1 cellular context compared by ENCODE assay signal in the genomic region with DNA sequence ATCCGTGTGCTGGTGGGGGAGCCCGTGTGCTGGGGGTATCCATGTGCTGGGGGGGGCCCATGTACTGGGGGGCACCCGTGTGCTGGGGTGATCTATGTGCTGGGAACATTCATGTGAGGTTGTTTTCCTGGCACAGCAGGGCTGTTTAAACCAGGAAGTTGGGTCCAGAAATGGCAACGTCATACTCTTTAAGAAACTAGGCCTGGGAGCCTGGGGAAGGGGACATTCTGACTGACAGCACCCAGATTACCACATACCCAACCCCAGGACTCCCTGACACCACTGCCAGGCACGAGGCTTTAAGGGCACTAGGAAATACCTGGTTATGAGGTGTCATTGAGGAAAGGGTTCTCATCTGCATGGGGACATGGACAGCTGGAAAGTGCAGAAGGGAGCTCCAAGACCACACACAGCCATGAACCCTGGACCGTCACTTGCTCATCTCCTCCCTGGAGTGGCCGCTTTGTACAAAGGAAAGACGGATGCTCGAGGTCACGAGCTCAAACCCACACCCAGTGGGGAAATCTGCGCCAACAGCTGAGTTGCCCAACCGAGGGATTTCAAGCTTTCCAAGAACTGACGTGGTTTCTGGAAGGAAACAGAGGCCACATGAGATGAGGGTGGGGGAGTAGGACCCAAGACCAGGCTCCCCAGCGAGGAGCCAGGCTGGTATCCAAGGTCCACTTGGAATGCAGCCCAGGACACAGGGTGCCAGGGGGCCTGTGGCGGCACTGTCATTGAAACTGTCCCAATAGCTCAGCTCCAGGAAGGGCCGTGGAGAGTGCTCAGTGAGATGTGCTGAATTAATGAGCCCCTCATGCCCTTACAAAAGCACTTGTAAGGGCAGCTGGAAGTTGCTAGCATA.
TF ChIP-seq lines count a peak whose summit lies in the region.

No MANE protein-coding gene starts in this region.

TF ChIP-seq in IMR-90, 13 proteins besides CTCF, POLR2A, EP300 and RAD21:
- TF ChIP-seq ELK1 (IDR thresholded peaks at IDR 0.05; ENCODE audit: borderline replicate concordance, low read depth, low read length) (no peak), MXI1 (IDR thresholded peaks at IDR 0.05; ENCODE audit: borderline replicate concordance, low read depth, low read length) (no peak), MAZ (IDR thresholded peaks at IDR 0.05; ENCODE audit: borderline replicate concordance, low read depth, low read length) (no peak), RCOR1 (IDR thresholded peaks at IDR 0.05; ENCODE audit: insufficient replicate concordance, low read length) (no peak), CHD1 (IDR thresholded peaks at IDR 0.05; ENCODE audit: low read depth, low read length) (no peak), BHLHE40 (IDR thresholded peaks at IDR 0.05; ENCODE audit: low read depth, low read length) (no peak), USF2 (IDR thresholded peaks at IDR 0.05; ENCODE audit: low read depth, low read length) (no peak)
